In genomic region chr11:18407400-18407799, GRCh38 we compare ENCODE assay signal across 17 cellular contexts. TPM values are rescaled to one million over a fixed set of nuclear protein-coding genes. Genes with fewer than 3 reads are reported as not detected.
DNase-seq lines count a peak whose midpoint lies in the region; ATAC-seq, FAIRE-seq and TF ChIP-seq lines count a peak whose summit lies in the region.
"Not testable (repeated sequence)": the region's sequence is repeated elsewhere in the genome, so short reads cannot be mapped to it uniquely, and the experiment has no call there.
"Had no signal": no experiment of that assay in that cellular context is flagged by ENCODE, and none has a peak within 500 bp of the region (broad histone marks: within the 10 kb centered on the region; RNA-seq: fewer than 3 reads in every experiment).

No MANE protein-coding gene starts in this region.

- H3K36me3 Mint-ChIP-seq in activated T-cell treated with anti-CD3 and anti-CD28 coated beads, Interleukin-2, amount 50 U/mL, for 24 hours (ENCODE audit: low read depth), result peaks cover 68% of the 10 kb centered on the region
- peaks cover 45% of the 10 kb centered on the region for H3K36me3 Mint-ChIP-seq in nephron progenitor cell (ENCODE audit: low read depth)

- peak; percentile 54 for DNase-seq in Caki2 (ENCODE audit: low read depth)
- not testable (repeated sequence) for DNase-seq in HCT116 (ENCODE audit: low read depth, low spot score); activated T-cell treated with anti-CD3 and anti-CD28 coated beads, Interleukin-2, amount 50 U/mL, for 24 hours; cardiac muscle cell (ENCODE audit: low read depth in 1 of 2, low spot score in 1 of 2); nephron progenitor cell
- peak; percentile 47 for DNase-seq in Panc1 (ENCODE audit: low read depth, low spot score)
- DNase-seq in colonic mucosa, result peak; percentile 42
- DNase-seq in urothelium cell line (ENCODE audit: low spot score), result peak; percentile 24

- not testable (repeated sequence) for H3K27ac ChIP-seq in HCT116 (ENCODE audit: low read depth, low read length); Panc1 (ENCODE audit: low read length); colonic mucosa
- peak overlapping the region; percentile 52 for H3K27ac ChIP-seq in cardiac muscle cell

- H3K27ac Mint-ChIP-seq in activated T-cell treated with anti-CD3 and anti-CD28 coated beads, Interleukin-2, amount 50 U/mL, for 24 hours, result peak overlapping the region; percentile 75
- H3K27ac Mint-ChIP-seq in nephron progenitor cell, result peak overlapping the region; percentile 25

- not testable (repeated sequence) for H3K4me3 Mint-ChIP-seq in activated T-cell treated with anti-CD3 and anti-CD28 coated beads, Interleukin-2, amount 50 U/mL, for 24 hours; nephron progenitor cell

- not testable (repeated sequence) for H3K9me3 Mint-ChIP-seq in activated T-cell treated with anti-CD3 and anti-CD28 coated beads, Interleukin-2, amount 50 U/mL, for 24 hours; nephron progenitor cell

- H3K4me2 ChIP-seq in HCT116 (ENCODE audit: low read length), result peak overlapping the region; percentile 7; the same call in 1 of the 2 replicates

- peaks cover 29% of the 10 kb centered on the region for H3K79me2 ChIP-seq in HCT116 (ENCODE audit: insufficient read depth, low read length)

- H3K4me3 ChIP-seq in HCT116 (replicated peaks in 1 of 2; ENCODE audit: low read depth in 1 of 2, low read length in 2 of 2); Panc1 (ENCODE audit: low read depth in 2 of 2, low read length in 2 of 2); colonic mucosa; cardiac muscle cell: not testable (repeated sequence)

- H3K36me3 ChIP-seq in HCT116 (ENCODE audit: control insufficient read depth in 1 of 2, insufficient read depth in 2 of 2, low read length in 2 of 2) (peaks cover 37 to 50% of the 10 kb centered on the region in 2 experiments), Panc1 (ENCODE audit: control insufficient read depth, insufficient read depth, low read length) (peaks cover 33% of the 10 kb centered on the region), colonic mucosa (peaks cover 35% of the 10 kb centered on the region), cardiac muscle cell (peaks cover 58% of the 10 kb centered on the region)

- POLR2A ChIA-PET in HCT116 (lab: Charles Lee) (interaction anchor here (5.9 kb wide), 1 partner anchor 12 kb away, joined by 37 read pairs; the partner anchor contains the start of gene LDHA), Panc1 (lab: Charles Lee) (interaction anchor here (0.7 kb wide), 2 partner anchors 12 to 13 kb away, joined by 3 to 4 read pairs; partner anchors contain the start of gene LDHA)

- FAIRE-seq in urothelium cell line (lab: Jason Lieb, UNC), result peak; percentile 63

- TF ChIP-seq CTCF in HCT116 (IDR thresholded peaks at IDR 0.05 in 2 of 3, conservative IDR thresholded peaks at IDR 0.05 in 1 of 3; ENCODE audit: borderline replicate concordance in 1 of 3, insufficient read depth in 1 of 3, low read depth in 2 of 3, low read length in 2 of 3); Panc1 (IDR thresholded peaks at IDR 0.05); colonic mucosa (IDR thresholded peaks at IDR 0.05); cardiac muscle cell (IDR thresholded peaks at IDR 0.05; ENCODE audit: low read depth, low read length); nephron progenitor cell (IDR thresholded peaks at IDR 0.05): not testable (repeated sequence)

- not testable (repeated sequence) for H2AFZ ChIP-seq in HCT116 (ENCODE audit: low read depth, low read length, poor library complexity, severe bottlenecking)

- not testable (repeated sequence) for H3K9me2 ChIP-seq in HCT116 (ENCODE audit: insufficient read depth)

- intact Hi-C loops in HCT116 (cut with micrococcal nuclease); Panc1 (cut with micrococcal nuclease; ENCODE audit: unreplicated experiment): not testable (repeated sequence)
- intact Hi-C loops in colonic mucosa (cut with DNase I), result loop anchor here (10.0 kb wide), 1 partner anchor 97 kb away; no protein-coding TSS in a partner anchor

- TF ChIP-seq RAD21 in HCT116 (IDR thresholded peaks at IDR 0.05; ENCODE audit: low read depth), result not testable (repeated sequence)

- in situ Hi-C loops in Caki2 (cut with HindIII; ENCODE audit: low pct_unique_long_range_greater_than_20kb, low sequenced_read_pairs); Panc1 (cut with HindIII; ENCODE audit: low pct_unique_long_range_greater_than_20kb, low sequenced_read_pairs): not testable (repeated sequence)

- H3K27me3 Mint-ChIP-seq in activated T-cell treated with anti-CD3 and anti-CD28 coated beads, Interleukin-2, amount 50 U/mL, for 24 hours; nephron progenitor cell (ENCODE audit: low read depth, poor library complexity): not testable (repeated sequence)

- RAD21 ChIA-PET in HCT116 (lab: Charles Lee; ENCODE audit: low non-redundant PET in 1 of 2, low total read pairs in 2 of 2, uncharacterized antibody in 2 of 2, unreplicated experiment in 2 of 2), result not testable (repeated sequence)

- H3K9ac ChIP-seq in HCT116 (ENCODE audit: low read length); colonic mucosa (ENCODE audit: low read depth in 2 of 2, low read length in 2 of 2): not testable (repeated sequence)

- H3K27me3 ChIP-seq in HCT116 (ENCODE audit: insufficient read depth, low read length); Panc1 (ENCODE audit: control insufficient read depth, insufficient read depth, low read length); colonic mucosa; cardiac muscle cell: not testable (repeated sequence)

- not testable (repeated sequence) for H3K9me3 ChIP-seq in HCT116 (ENCODE audit: control insufficient read depth in 1 of 2, insufficient read depth in 1 of 2, low read depth in 1 of 2, low read length in 2 of 2); Panc1 (ENCODE audit: control insufficient read depth, insufficient read depth, low read depth, low read length); colonic mucosa; cardiac muscle cell (ENCODE audit: low read depth)

- ATAC-seq in HCT116, Panc1: not testable (repeated sequence)

- H3K4me1 ChIP-seq in HCT116 (ENCODE audit: control insufficient read depth in 1 of 2, insufficient read depth in 2 of 2, low read length in 2 of 2), result peaks cover 2 to 22% of the 10 kb centered on the region in 2 experiments; a peak in 2 of 4 replicates
- H3K4me1 ChIP-seq in Panc1 (ENCODE audit: control insufficient read depth, insufficient read depth, low read length); colonic mucosa; cardiac muscle cell (ENCODE audit: low read depth): not testable (repeated sequence)

- not testable (repeated sequence) for TF ChIP-seq POLR2A in HCT116 (IDR thresholded peaks at IDR 0.05; ENCODE audit: borderline replicate concordance, extremely low read depth, insufficient read depth, insufficient read length)

- H3K4me1 Mint-ChIP-seq in activated T-cell treated with anti-CD3 and anti-CD28 coated beads, Interleukin-2, amount 50 U/mL, for 24 hours (ENCODE audit: low read depth), result peaks cover 20% of the 10 kb centered on the region
- H3K4me1 Mint-ChIP-seq in nephron progenitor cell, result not testable (repeated sequence)

- H4K20me1 ChIP-seq in HCT116 (ENCODE audit: insufficient read depth), result peaks cover 29% of the 10 kb centered on the region

- BruUV-seq in HCT116 (replicated peaks; lab: Mats Ljungman, UMichigan) (TSS peak; percentile 94), Panc1 (replicated peaks; lab: Mats Ljungman, UMichigan) (TSS peak; percentile 100)

- CTCF ChIA-PET in HCT116 (lab: Charles Lee); Panc1 (lab: Charles Lee): not testable (repeated sequence)

TF ChIP-seq in HCT116, 20 proteins besides CTCF, POLR2A, EP300 and RAD21:
- TF ChIP-seq JUND (IDR thresholded peaks at IDR 0.05) (peak; percentile 49; the same call in 1 of the 2 replicates), FOSL1 (IDR thresholded peaks at IDR 0.05; ENCODE audit: low read depth) (peak; percentile 34; the same call in 1 of the 2 replicates), POLR2AphosphoS5 (IDR thresholded peaks at IDR 0.05; ENCODE audit: low read depth, low read length) (0 out of 2 replicates have a peak, but pooled peaks have one; percentile 21)
TF ChIP-seq in HCT116: peak in this region for 3; not testable (repeated sequence) for 17.

RNA-seq across cellular contexts. Expression of gene LDHC, which starts 4.7 kb away (rescaled TPM):
- 17.3 and 17.4 TPM in 2 replicates for total RNA-seq in Caki2 (2014; rRNA removed; shearing (Covaris generic); ENCODE audit: low replicate concordance)
- total RNA-seq in HCT116 (2021; ENCODE audit: unreplicated experiment), result not detected
- polyA plus RNA-seq in HCT116 (2012), result not detected in 2 replicates
- total RNA-seq in Panc1 (2021; ENCODE audit: unreplicated experiment), result 0.26 TPM
- polyA plus RNA-seq in Panc1 (2012; ENCODE audit: insufficient read length), result not detected
- total RNA-seq in colonic mucosa, result 1 to 10 TPM; 1.9 to 2.0 TPM
- total RNA-seq in cardiac muscle cell, result not detected in 2 replicates
- polyA plus RNA-seq in cardiac muscle cell, result not detected in 2 replicates
- total RNA-seq: activated CD4-positive, alpha-beta T cell treated with anti-CD3 and anti-CD28 coated beads for 36 hours; activated CD8-positive, alpha-beta memory T cell treated with anti-CD3 and anti-CD28 coated beads for 36 hours; CD8-positive, alpha-beta memory T cell; left cardiac atrium; natural killer cell treated with Interleukin-12 subunit alpha and Interleukin-12 subunit beta and Interleukin-15 and Interleukin-18, amount 100 ng/mL, for 72 hours; suprapubic skin; uterus had no signal
- polyA plus RNA-seq: CD8-positive, alpha-beta memory T cell had no signal

RNA-seq across cellular contexts. Expression of gene LDHA, which starts 13.0 kb away (rescaled TPM):
- 1,568 and 1,798 TPM in 2 replicates for total RNA-seq in Caki2 (2014; rRNA removed; shearing (Covaris generic); ENCODE audit: low replicate concordance)
- total RNA-seq in HCT116 (2021; ENCODE audit: unreplicated experiment), result 974 TPM
- polyA plus RNA-seq in HCT116 (2012), result 1,576 and 1,832 TPM in 2 replicates
- 894 TPM for total RNA-seq in Panc1 (2021; ENCODE audit: unreplicated experiment)
- 1,229 TPM for polyA plus RNA-seq in Panc1 (2012; ENCODE audit: insufficient read length)
- 1,000 to 10,000 TPM in 1 of 2 donors, 100 to 1,000 TPM in 1; 555 to 1,280 TPM for total RNA-seq in colonic mucosa
- total RNA-seq in cardiac muscle cell, result 1,055 and 1,613 TPM in 2 replicates
- polyA plus RNA-seq in cardiac muscle cell, result 3,082 and 3,925 TPM in 2 replicates

RNA-seq across cellular contexts. Expression of gene LDHAL6A, which starts 48.3 kb away (rescaled TPM):
- total RNA-seq in Caki2 (2014; rRNA removed; shearing (Covaris generic); ENCODE audit: low replicate concordance), result not detected in 2 replicates
- total RNA-seq in HCT116 (2021; ENCODE audit: unreplicated experiment), result not detected
- 0.03 TPM in 1 of 2 replicates, not detected in the other for polyA plus RNA-seq in HCT116 (2012)
- total RNA-seq in Panc1 (2021; ENCODE audit: unreplicated experiment), result not detected
- not detected for polyA plus RNA-seq in Panc1 (2012; ENCODE audit: insufficient read length)
- not detected for total RNA-seq in colonic mucosa
- total RNA-seq in cardiac muscle cell, result not detected in 2 replicates
- polyA plus RNA-seq in cardiac muscle cell, result 0.12 TPM in 1 of 2 replicates, not detected in the other
- total RNA-seq: activated CD4-positive, alpha-beta T cell treated with anti-CD3 and anti-CD28 coated beads for 36 hours; activated CD8-positive, alpha-beta memory T cell treated with anti-CD3 and anti-CD28 coated beads for 36 hours; CD8-positive, alpha-beta memory T cell; left cardiac atrium; mesothelial cell of epicardium; natural killer cell treated with Interleukin-12 subunit alpha and Interleukin-12 subunit beta and Interleukin-15 and Interleukin-18, amount 100 ng/mL, for 72 hours; suprapubic skin had no signal
- polyA plus RNA-seq: CD8-positive, alpha-beta memory T cell; esophagus had no signal
